ENCODE assay signal across 21 cellular contexts in genomic region chr10:11402392-11402791, GRCh38.
DNase-seq lines count a peak whose midpoint lies in the region; ATAC-seq and TF ChIP-seq lines count a peak whose summit lies in the region.
"Had no signal": no experiment of that assay in that cellular context is flagged by ENCODE, and none has a peak within 500 bp of the region (broad histone marks: within the 10 kb centered on the region; RNA-seq: fewer than 3 reads in every experiment).

No MANE protein-coding gene starts in this region.

- H3K9me3 Mint-ChIP-seq in activated T-cell treated with anti-CD3 and anti-CD28 coated beads, Interleukin-2, amount 50 U/mL, for 72 hours = peaks cover 6 to 13% of the 10 kb centered on the region in 2 donors
- H3K9me3 Mint-ChIP-seq in T-cell = peaks cover 0 to 3% (median under 1%) of the 10 kb centered on the region in 3 donors
- no peaks in the 10 kb centered on the region for H3K9me3 Mint-ChIP-seq in central memory CD8-positive, alpha-beta T cell
- peaks cover 10% of the 10 kb centered on the region for H3K9me3 Mint-ChIP-seq in stimulated activated memory B cell treated with anti-CD40 and anti-IgM and Interleukin-4, amounts not matched to agents 10 μg/mL and 1 μg/mL and 100 μg/mL, for 72 hours

- H3K36me3 ChIP-seq in smooth muscle cell (ENCODE audit: low read depth) = no peaks in the 10 kb centered on the region
- H3K36me3 ChIP-seq: MG63, prostate gland, uterus had no signal

- H3K4me1 ChIP-seq in smooth muscle cell (ENCODE audit: low read depth) = peaks cover 3% of the 10 kb centered on the region
- H3K4me1 ChIP-seq: prostate gland, uterus had no signal

- H2AFZ ChIP-seq in smooth muscle cell (ENCODE audit: low read depth) = no peak overlapping the region

- no peaks in the 10 kb centered on the region for H3K79me2 ChIP-seq in smooth muscle cell (ENCODE audit: low read depth)

- peak overlapping the region; percentile 6 for H3K27ac Mint-ChIP-seq in activated T-cell treated with anti-CD3 and anti-CD28 coated beads, Interleukin-2, amount 50 U/mL, for 72 hours
- peak overlapping the region; percentile 72 to 96 for H3K27ac Mint-ChIP-seq in T-cell
- peak overlapping the region; percentile 84 for H3K27ac Mint-ChIP-seq in central memory CD8-positive, alpha-beta T cell (ENCODE audit: low read depth)
- H3K27ac Mint-ChIP-seq in stimulated activated memory B cell treated with anti-CD40 and anti-IgM and Interleukin-4, amounts not matched to agents 10 μg/mL and 1 μg/mL and 100 μg/mL, for 72 hours = peak overlapping the region; percentile 43
- H3K27ac Mint-ChIP-seq: mesothelial cell of epicardium had no signal

- H3K9me3 ChIP-seq in smooth muscle cell (replicated peaks; ENCODE audit: low read depth) = no peaks in the 10 kb centered on the region
- H3K9me3 ChIP-seq: prostate gland, uterus had no signal

- H3K36me3 Mint-ChIP-seq in activated T-cell treated with anti-CD3 and anti-CD28 coated beads, Interleukin-2, amount 50 U/mL, for 72 hours (ENCODE audit: insufficient read depth in 2 of 2) = peaks cover 6% of the 10 kb centered on the region in 2 donors
- H3K36me3 Mint-ChIP-seq in T-cell = peaks cover 4% of the 10 kb centered on the region
- no peaks in the 10 kb centered on the region for H3K36me3 Mint-ChIP-seq in central memory CD8-positive, alpha-beta T cell (ENCODE audit: insufficient read depth)
- H3K36me3 Mint-ChIP-seq in stimulated activated memory B cell treated with anti-CD40 and anti-IgM and Interleukin-4, amounts not matched to agents 10 μg/mL and 1 μg/mL and 100 μg/mL, for 72 hours = peaks cover 4% of the 10 kb centered on the region
- H3K36me3 Mint-ChIP-seq: mesothelial cell of epicardium had no signal

- H4K20me1 ChIP-seq in smooth muscle cell (ENCODE audit: low read depth) = no peaks in the 10 kb centered on the region

- H3K9ac ChIP-seq in smooth muscle cell (ENCODE audit: low read depth) = no peak overlapping the region

- no peak overlapping the region for H3K4me3 ChIP-seq in smooth muscle cell
- H3K4me3 ChIP-seq: MG63, prostate gland, uterus had no signal

- peaks cover 49% of the 10 kb centered on the region for H3K4me1 Mint-ChIP-seq in activated T-cell treated with anti-CD3 and anti-CD28 coated beads, Interleukin-2, amount 50 U/mL, for 72 hours (ENCODE audit: low read depth)
- H3K4me1 Mint-ChIP-seq in T-cell = peaks cover 69 to 83% (median 77%) of the 10 kb centered on the region in 3 donors
- H3K4me1 Mint-ChIP-seq in central memory CD8-positive, alpha-beta T cell = peaks cover 68% of the 10 kb centered on the region
- peaks cover 59% of the 10 kb centered on the region for H3K4me1 Mint-ChIP-seq in stimulated activated memory B cell treated with anti-CD40 and anti-IgM and Interleukin-4, amounts not matched to agents 10 μg/mL and 1 μg/mL and 100 μg/mL, for 72 hours
- H3K4me1 Mint-ChIP-seq: mesothelial cell of epicardium had no signal

- ATAC-seq in activated T-cell treated with anti-CD3 and anti-CD28 coated beads, Interleukin-2, amount 50 U/mL, for 72 hours (replicated peaks in 1 of 2) = no peak
- no peak for ATAC-seq in T-cell (replicated peaks in 1 of 4)
- ATAC-seq in central memory CD8-positive, alpha-beta T cell (replicated peaks; ENCODE audit: extremely low read depth, poor library complexity, severe bottlenecking) = no peak
- ATAC-seq in stimulated activated memory B cell treated with anti-CD40 and anti-IgM and Interleukin-4, amounts not matched to agents 10 μg/mL and 1 μg/mL and 100 μg/mL, for 72 hours = no peak
- ATAC-seq: left lobe of liver had no signal

- no peak overlapping the region for H3K27ac ChIP-seq in smooth muscle cell (ENCODE audit: low read depth)
- H3K27ac ChIP-seq: HL-60, prostate gland, uterus had no signal

- no peak for TF ChIP-seq CTCF in smooth muscle cell (IDR thresholded peaks at IDR 0.05; ENCODE audit: borderline replicate concordance, insufficient read depth, poor library complexity, severe bottlenecking)

- POLR2A ChIA-PET in T-cell (lab: Charles Lee) = no interaction called here

- 98% methylated on average over 2 of the region's 2 CpGs for WGBS in smooth muscle cell (ENCODE audit: low lambda C conversion rate)

- no peak for DNase-seq in activated T-cell treated with anti-CD3 and anti-CD28 coated beads, Interleukin-2, amount 50 U/mL, for 72 hours
- no peak for DNase-seq in activated T-cell treated with anti-CD3 and anti-CD28 coated beads, Interleukin-2, amount 50 U/mL, for 48 hours
- DNase-seq in T-cell (no peak), KBM-7 (no peak), smooth muscle cell (lab: John Stamatoyannopoulos, UW; ENCODE audit: unreplicated experiment) (no peak), NCI-H226 (no peak)
- DNase-seq in central memory CD8-positive, alpha-beta T cell (ENCODE audit: low spot score in 2 of 2) = no peak
- DNase-seq: caudate nucleus, DMS53, H9, MG63, NCI-H1417 treated with DMSO at 0.1 percent for 48 hours, NCI-H2107, NCI-H510A treated with DMSO at 0.1 percent for 48 hours, SIG-M5, uterus had no signal

- no peaks in the 10 kb centered on the region for H3K27me3 ChIP-seq in smooth muscle cell (ENCODE audit: low read depth)
- H3K27me3 ChIP-seq: MG63, uterus had no signal

- CTCF ChIA-PET in T-cell (lab: Charles Lee) = no interaction called here

- H3K4me2 ChIP-seq in smooth muscle cell = no peak overlapping the region

- H3K27me3 Mint-ChIP-seq in activated T-cell treated with anti-CD3 and anti-CD28 coated beads, Interleukin-2, amount 50 U/mL, for 72 hours (ENCODE audit: low read depth) = no peaks in the 10 kb centered on the region
- H3K27me3 Mint-ChIP-seq in T-cell = no peaks in the 10 kb centered on the region
- H3K27me3 Mint-ChIP-seq in central memory CD8-positive, alpha-beta T cell = no peaks in the 10 kb centered on the region
- no peaks in the 10 kb centered on the region for H3K27me3 Mint-ChIP-seq in stimulated activated memory B cell treated with anti-CD40 and anti-IgM and Interleukin-4, amounts not matched to agents 10 μg/mL and 1 μg/mL and 100 μg/mL, for 72 hours

- no peaks in the 10 kb centered on the region for H3F3A ChIP-seq in smooth muscle cell (ENCODE audit: low read depth)

- peak overlapping the region; percentile 12 to 32 for H3K4me3 Mint-ChIP-seq in activated T-cell treated with anti-CD3 and anti-CD28 coated beads, Interleukin-2, amount 50 U/mL, for 72 hours
- H3K4me3 Mint-ChIP-seq in T-cell = peak overlapping the region in 1 of 3 donors; percentile 48
- peak overlapping the region; percentile 24 for H3K4me3 Mint-ChIP-seq in central memory CD8-positive, alpha-beta T cell
- no peak overlapping the region for H3K4me3 Mint-ChIP-seq in stimulated activated memory B cell treated with anti-CD40 and anti-IgM and Interleukin-4, amounts not matched to agents 10 μg/mL and 1 μg/mL and 100 μg/mL, for 72 hours
- H3K4me3 Mint-ChIP-seq: H9, mesothelial cell of epicardium had no signal

- in situ Hi-C loops in KBM-7 (cut with MboI; ENCODE audit: low pct_unique_long_range_greater_than_20kb, low sequenced_read_pairs) = no loop called here

Comparison
In these comparisons a context has a peak if more than half of its experiments do, and no peak if none do; other contexts are left out.
1. H3K27ac Mint-ChIP-seq: peak in every context shown above with its lines; median percentile 84 in T-cell; 84 in central memory CD8-positive, alpha-beta T cell; 43 in stimulated activated memory B cell treated with anti-CD40 and anti-IgM and Interleukin-4, amounts not matched to agents 10 μg/mL and 1 μg/mL and 100 μg/mL, for 72 hours; 6 in activated T-cell treated with anti-CD3 and anti-CD28 coated beads, Interleukin-2, amount 50 U/mL, for 72 hours.